In genomic region chr9:129412176-129412813, GRCh38 we compare ENCODE assay signal across 8 cellular contexts.
A peak's percentile ranks its signal among the peaks of the same experiment; 100 is the strongest.
DNase-seq lines count a peak whose midpoint lies in the region; ATAC-seq, FAIRE-seq and TF ChIP-seq lines count a peak whose summit lies in the region.
"Not testable (repeated sequence)": the region's sequence is repeated elsewhere in the genome, so short reads cannot be mapped to it uniquely, and the experiment has no call there.

No MANE protein-coding gene starts in this region.

- not testable (repeated sequence) for H3K36me3 Mint-ChIP-seq in T-helper 17 cell (ENCODE audit: low read depth); activated naive CD8-positive, alpha-beta T cell treated with anti-CD3 and anti-CD28 coated beads for 36 hours; nephron (ENCODE audit: low read depth)
- peaks cover 4 to 10% (median 5%) of the 10 kb centered on the region in 3 donors for H3K36me3 Mint-ChIP-seq in immature natural killer cell
- H3K36me3 Mint-ChIP-seq in stimulated activated effector memory CD8-positive, alpha-beta T cell treated with anti-CD3 and anti-CD28 coated beads, Interleukin-12 subunit alpha, Interleukin-12 subunit beta, amount 100 ng/mL, for 72 hours, result peaks cover 35% of the 10 kb centered on the region

- POLR2A ChIA-PET in A549 (lab: Yijun Ruan, JAX), result interaction anchor here (1.6 to 3.1 kb wide), 3 partner anchors 48 to 234 kb away, joined by 8 to 16 read pairs (median 15); partner anchors contain the start of gene IER5L

- H3K4me3 ChIP-seq in A549; HUES64 (ENCODE audit: low read length): not testable (repeated sequence)
- peak overlapping the region; percentile 50 for H3K4me3 ChIP-seq in effector memory CD4-positive, alpha-beta T cell (ENCODE audit: insufficient read depth, low read depth, low read length, poor library complexity, severe bottlenecking)

- not testable (repeated sequence) for TF ChIP-seq CTCF in A549 (IDR thresholded peaks at IDR 0.05); nephron (IDR thresholded peaks at IDR 0.05; ENCODE audit: unreplicated experiment in 3 of 3)

- peaks cover 14% of the 10 kb centered on the region for H3K4me1 Mint-ChIP-seq in T-helper 17 cell
- H3K4me1 Mint-ChIP-seq in activated naive CD8-positive, alpha-beta T cell treated with anti-CD3 and anti-CD28 coated beads for 36 hours, result peaks cover 13% of the 10 kb centered on the region
- peaks cover 22 to 26% of the 10 kb centered on the region in 2 donors for H3K4me1 Mint-ChIP-seq in immature natural killer cell
- peaks cover 61% of the 10 kb centered on the region for H3K4me1 Mint-ChIP-seq in nephron
- H3K4me1 Mint-ChIP-seq in stimulated activated effector memory CD8-positive, alpha-beta T cell treated with anti-CD3 and anti-CD28 coated beads, Interleukin-12 subunit alpha, Interleukin-12 subunit beta, amount 100 ng/mL, for 72 hours, result peaks cover 26% of the 10 kb centered on the region

- peak overlapping the region; percentile 84 for H3K4me3 Mint-ChIP-seq in T-helper 17 cell
- peak overlapping the region; percentile 67 for H3K4me3 Mint-ChIP-seq in activated naive CD8-positive, alpha-beta T cell treated with anti-CD3 and anti-CD28 coated beads for 36 hours
- peak overlapping the region; percentile 85 to 89 (median 86) for H3K4me3 Mint-ChIP-seq in immature natural killer cell
- peak overlapping the region; percentile 77 to 86 (median 85) for H3K4me3 Mint-ChIP-seq in nephron
- peak overlapping the region; percentile 71 for H3K4me3 Mint-ChIP-seq in stimulated activated effector memory CD8-positive, alpha-beta T cell treated with anti-CD3 and anti-CD28 coated beads, Interleukin-12 subunit alpha, Interleukin-12 subunit beta, amount 100 ng/mL, for 72 hours

- H3K27ac ChIP-seq in A549, result peak overlapping the region; percentile 98 to 100
- H3K27ac ChIP-seq in HUES64 (ENCODE audit: low read depth, low read length), result peak overlapping the region; percentile 89; the same call in 1 of the 2 replicates
- peak overlapping the region; percentile 99 for H3K27ac ChIP-seq in effector memory CD4-positive, alpha-beta T cell (ENCODE audit: insufficient read depth, low read length, poor library complexity, severe bottlenecking)

- CTCF ChIA-PET in A549 (lab: Yijun Ruan, JAX), result interaction anchor here (0.6 to 1.6 kb wide), 5 partner anchors 63 to 273 kb away, joined by 3 to 6 read pairs (median 3); no protein-coding TSS in a partner anchor

- not testable (repeated sequence) for TF ChIP-seq POLR2A in A549 (IDR thresholded peaks at IDR 0.05; ENCODE audit: low read length)

- H3K4me2 ChIP-seq in A549, result peak overlapping the region; percentile 94

- ATAC-seq in A549; T-helper 17 cell; stimulated activated effector memory CD8-positive, alpha-beta T cell treated with anti-CD3 and anti-CD28 coated beads, Interleukin-12 subunit alpha, Interleukin-12 subunit beta, amount 100 ng/mL, for 72 hours: not testable (repeated sequence)

- H3K27me3 ChIP-seq in HUES64 (ENCODE audit: insufficient read depth, low read length); effector memory CD4-positive, alpha-beta T cell (replicated peaks; ENCODE audit: control insufficient read depth, insufficient read depth, low read length, poor library complexity, severe bottlenecking): not testable (repeated sequence)

- H3K9ac ChIP-seq in HUES64 (ENCODE audit: low read depth, low read length), result not testable (repeated sequence)

- 95% methylated on average over 11 of the region's 11 CpGs for WGBS in A549 (ENCODE audit: missing lambda C conversion rate)
- WGBS in HUES64, result 92% methylated on average over 11 of the region's 11 CpGs

- H3K27ac Mint-ChIP-seq in T-helper 17 cell (peak overlapping the region; percentile 97), immature natural killer cell (peak overlapping the region; percentile 94 to 99 (median 98)), nephron (peak overlapping the region; percentile 99 to 100 (median 100))
- peak overlapping the region; percentile 92 for H3K27ac Mint-ChIP-seq in activated naive CD8-positive, alpha-beta T cell treated with anti-CD3 and anti-CD28 coated beads for 36 hours
- H3K27ac Mint-ChIP-seq in stimulated activated effector memory CD8-positive, alpha-beta T cell treated with anti-CD3 and anti-CD28 coated beads, Interleukin-12 subunit alpha, Interleukin-12 subunit beta, amount 100 ng/mL, for 72 hours, result peak overlapping the region; percentile 87

- H3K9me3 Mint-ChIP-seq in activated naive CD8-positive, alpha-beta T cell treated with anti-CD3 and anti-CD28 coated beads for 36 hours; nephron: not testable (repeated sequence)
- H3K9me3 Mint-ChIP-seq in immature natural killer cell, result peaks cover 5 to 10% (median 8%) of the 10 kb centered on the region in 6 donors
- H3K9me3 Mint-ChIP-seq in stimulated activated effector memory CD8-positive, alpha-beta T cell treated with anti-CD3 and anti-CD28 coated beads, Interleukin-12 subunit alpha, Interleukin-12 subunit beta, amount 100 ng/mL, for 72 hours, result peaks cover 11% of the 10 kb centered on the region

- not testable (repeated sequence) for H3K27me3 Mint-ChIP-seq in T-helper 17 cell; activated naive CD8-positive, alpha-beta T cell treated with anti-CD3 and anti-CD28 coated beads for 36 hours; nephron (ENCODE audit: low read depth)
- peaks cover 63 to 76% (median 69%) of the 10 kb centered on the region in 3 donors for H3K27me3 Mint-ChIP-seq in immature natural killer cell (ENCODE audit: low read depth in 3 of 3)

- not testable (repeated sequence) for H3K36me3 ChIP-seq in HUES64 (ENCODE audit: insufficient read depth, low read length); effector memory CD4-positive, alpha-beta T cell (ENCODE audit: control insufficient read depth, insufficient read depth, low read length)

- TF ChIP-seq RAD21 in A549 (conservative IDR thresholded peaks at IDR 0.05 in 1 of 2, IDR thresholded peaks at IDR 0.05 in 1 of 2), result not testable (repeated sequence)

- not testable (repeated sequence) for DNase-seq in A549 (ENCODE audit: low read depth in 1 of 2, low spot score in 1 of 2); T-helper 17 cell; activated naive CD8-positive, alpha-beta T cell treated with anti-CD3 and anti-CD28 coated beads for 36 hours; effector memory CD4-positive, alpha-beta T cell; immature natural killer cell; stimulated activated effector memory CD8-positive, alpha-beta T cell treated with anti-CD3 and anti-CD28 coated beads, Interleukin-12 subunit alpha, Interleukin-12 subunit beta, amount 100 ng/mL, for 72 hours (ENCODE audit: low spot score in 2 of 2)

- not testable (repeated sequence) for FAIRE-seq in A549 (lab: Jason Lieb, UNC)

- TF ChIP-seq EP300 in A549 (IDR thresholded peaks at IDR 0.05), result not testable (repeated sequence)

- H3K4me1 ChIP-seq in A549 (peaks cover 63% of the 10 kb centered on the region), HUES64 (ENCODE audit: insufficient read depth, low read length) (peaks cover 25% of the 10 kb centered on the region)
- H3K4me1 ChIP-seq in effector memory CD4-positive, alpha-beta T cell (ENCODE audit: control insufficient read depth, insufficient read depth, low read length, poor library complexity, severe bottlenecking), result peaks cover 20% of the 10 kb centered on the region

- not testable (repeated sequence) for H3K9me3 ChIP-seq in A549; HUES64 (ENCODE audit: insufficient read depth, low read depth, low read length); T-helper 17 cell (ENCODE audit: control insufficient read depth, low read length, poor library complexity, severe bottlenecking); effector memory CD4-positive, alpha-beta T cell (ENCODE audit: control insufficient read depth, low read length)

TF ChIP-seq in A549, 52 proteins besides CTCF, POLR2A, EP300 and RAD21:
- TF ChIP-seq ZSCAN20 (CRISPR knock-in tag; IDR thresholded peaks at IDR 0.05), result peak; percentile 4; the same call in 1 of the 2 replicates
